Comparison of ENCODE assay signal across 8 cellular contexts in the genomic region with DNA sequence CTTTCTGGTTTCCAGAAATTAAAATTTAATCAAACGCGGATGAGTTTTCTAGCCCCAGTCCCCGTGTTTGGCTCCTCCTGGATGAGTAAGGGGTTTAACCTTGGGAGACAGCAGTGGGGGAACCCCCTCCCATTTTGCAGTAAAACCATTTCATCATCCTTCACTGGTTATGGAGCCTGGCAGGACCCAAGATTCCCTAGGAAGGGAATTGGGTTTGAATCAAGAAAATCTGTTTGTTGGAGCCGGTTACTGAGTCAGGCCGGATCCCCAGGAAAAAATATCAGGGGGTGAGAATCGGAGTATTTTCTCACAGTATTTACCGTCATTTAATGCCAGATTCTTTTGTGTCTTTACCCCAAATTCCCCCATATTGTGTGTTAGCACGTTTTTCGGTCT. TPM values are rescaled to one million over a fixed set of nuclear protein-coding genes. Genes with fewer than 3 reads are reported as not detected.
DNase-seq lines count a peak whose midpoint lies in the region; ATAC-seq and TF ChIP-seq lines count a peak whose summit lies in the region.

No MANE protein-coding gene starts in this region.

- ATAC-seq in T-helper 17 cell (no peak), foreskin keratinocyte (no peak)

- peak overlapping the region; percentile 96 for H3K27ac Mint-ChIP-seq in T-helper 17 cell

- no peaks in the 10 kb centered on the region; the same call in 1 of the 2 replicates for H3K27me3 ChIP-seq in H7 (ENCODE audit: control insufficient read depth, insufficient read depth, low read length)
- H3K27me3 ChIP-seq in foreskin keratinocyte: no peaks in the 10 kb centered on the region
- H3K27me3 ChIP-seq in skeletal muscle tissue (ENCODE audit: control insufficient read depth in 3 of 3, insufficient read depth in 3 of 3, low read length in 3 of 3): no peaks in the 10 kb centered on the region

- DNase-seq in H7 (peak; percentile 28), T-helper 17 cell (no peak), foreskin keratinocyte (no peak), NCI-H146 treated with DMSO at 0.1 percent for 48 hours (lab: John Stamatoyannopoulos, UW; ENCODE audit: unreplicated experiment) (no peak), NCI-H345 treated with DMSO at 0.1 percent for 48 hours (lab: John Stamatoyannopoulos, UW; ENCODE audit: unreplicated experiment) (no peak), GM20000 (ENCODE audit: low spot score) (no peak)
- no peak for DNase-seq in activated CD4-positive, alpha-beta T cell treated with anti-CD3 and anti-CD28 coated beads for 4 hours

- TF ChIP-seq CTCF in foreskin keratinocyte (conservative IDR thresholded peaks at IDR 0.05): no peak
- no peak for TF ChIP-seq CTCF in GM20000 (IDR thresholded peaks at IDR 0.05; ENCODE audit: extremely low read depth, missing control alignments)

- H3K27ac ChIP-seq in foreskin keratinocyte (peak overlapping the region; percentile 88), skeletal muscle tissue (ENCODE audit: low read depth, low read length) (peak overlapping the region; percentile 93)

- peak overlapping the region; percentile 97 for H3K4me3 Mint-ChIP-seq in T-helper 17 cell

- H3K27me3 Mint-ChIP-seq in T-helper 17 cell: no peaks in the 10 kb centered on the region

- peak overlapping the region; percentile 91 to 93 (median 92) for H3K9ac ChIP-seq in skeletal muscle tissue (ENCODE audit: low read depth in 1 of 3, low read length in 3 of 3)

- peaks cover 46% of the 10 kb centered on the region for H3K4me1 Mint-ChIP-seq in T-helper 17 cell

- no peaks in the 10 kb centered on the region for H3K36me3 Mint-ChIP-seq in T-helper 17 cell (ENCODE audit: low read depth)

- peak overlapping the region; percentile 99 for H3K4me3 ChIP-seq in H7 (ENCODE audit: insufficient read depth, low read depth, low read length)
- peak overlapping the region; percentile 85 to 90 (median 90) for H3K4me3 ChIP-seq in skeletal muscle tissue (ENCODE audit: low read length in 3 of 3)

- H3K9me3 ChIP-seq in T-helper 17 cell (ENCODE audit: control insufficient read depth, low read length, poor library complexity, severe bottlenecking) (no peaks in the 10 kb centered on the region), skeletal muscle tissue (ENCODE audit: control insufficient read depth in 3 of 3, low read length in 3 of 3) (no peaks in the 10 kb centered on the region)

- H3K4me1 ChIP-seq in foreskin keratinocyte: peaks cover 25% of the 10 kb centered on the region
- peaks cover 18 to 31% (median 28%) of the 10 kb centered on the region in 3 donors for H3K4me1 ChIP-seq in skeletal muscle tissue (ENCODE audit: control insufficient read depth in 3 of 3, insufficient read depth in 3 of 3, low read length in 3 of 3)

- H3K36me3 ChIP-seq in H7 (replicated peaks; ENCODE audit: control insufficient read depth, insufficient read depth, low read length) (no peaks in the 10 kb centered on the region; the same call in 1 of the 2 replicates), skeletal muscle tissue (ENCODE audit: control insufficient read depth in 3 of 3, insufficient read depth in 3 of 3, low read length in 3 of 3) (no peaks in the 10 kb centered on the region)

RNA-seq across cellular contexts. Expression of gene YWHAB, which starts 0.8 kb away (rescaled TPM):
- 64.8 and 69.2 TPM in 2 replicates for total RNA-seq in H7 (2014; rRNA removed; shearing (Covaris generic))
- total RNA-seq in T-helper 17 cell: 100 to 1,000 TPM; 171 to 176 TPM
- 213 and 216 TPM in 2 replicates for total RNA-seq in foreskin keratinocyte
- polyA plus RNA-seq in foreskin keratinocyte: 177 and 188 TPM in 2 replicates
- total RNA-seq in skeletal muscle tissue: 51.7 TPM

RNA-seq across cellular contexts. Expression of gene PABPC1L, which starts 23.6 kb away (rescaled TPM):
- 17.8 and 23.8 TPM in 2 replicates for total RNA-seq in H7 (2014; rRNA removed; shearing (Covaris generic))
- total RNA-seq in T-helper 17 cell: 10 to 100 TPM; 37.5 to 60.3 TPM
- total RNA-seq in foreskin keratinocyte: 14.1 and 15.9 TPM in 2 replicates
- 12.6 and 13.8 TPM in 2 replicates for polyA plus RNA-seq in foreskin keratinocyte
- 1.0 TPM for total RNA-seq in skeletal muscle tissue
